Comparison of ENCODE assay signal across 16 cellular contexts in genomic region chr17:8473451-8474192, GRCh38. TPM values are rescaled to one million over a fixed set of nuclear protein-coding genes. Genes with fewer than 3 reads are reported as not detected.
A peak's percentile ranks its signal among the peaks of the same experiment; 100 is the strongest.
DNase-seq lines count a peak whose midpoint lies in the region; ATAC-seq, FAIRE-seq and TF ChIP-seq lines count a peak whose summit lies in the region.
"Had no signal": no experiment of that assay in that cellular context is flagged by ENCODE, and none has a peak within 500 bp of the region (broad histone marks: within the 10 kb centered on the region; RNA-seq: fewer than 3 reads in every experiment).

No MANE protein-coding gene starts in this region.

- peaks cover 24% of the 10 kb centered on the region for H3K36me3 Mint-ChIP-seq in activated CD8-positive, alpha-beta memory T cell treated with anti-CD3 and anti-CD28 coated beads, Interleukin-2, amount 10 ng/mL, durations not matched to agents 7 days and 5 days
- H3K36me3 Mint-ChIP-seq in astrocyte (ENCODE audit: low read depth, unreplicated experiment) (peaks cover 40% of the 10 kb centered on the region), glutamatergic neuron (ENCODE audit: unreplicated experiment) (peaks cover 23% of the 10 kb centered on the region)

- CTCF ChIA-PET in activated CD8-positive, alpha-beta memory T cell treated with anti-CD3 and anti-CD28 coated beads, Interleukin-2, amount 10 ng/mL, durations not matched to agents 7 days and 5 days (lab: Charles Lee), result no interaction called here

- intact Hi-C loops in tibial artery (cut with DNase I; ENCODE audit: low total_unique reads), result no loop called here

- H2AFZ ChIP-seq in astrocyte (ENCODE audit: low read depth, low read length), result no peak overlapping the region

- H3K27ac ChIP-seq in astrocyte (ENCODE audit: low read depth, low read length) (no peak overlapping the region), tibial artery (peak overlapping the region; percentile 61 to 82)

- no peak for ATAC-seq in activated CD8-positive, alpha-beta memory T cell treated with anti-CD3 and anti-CD28 coated beads, Interleukin-2, amount 10 ng/mL, durations not matched to agents 7 days and 5 days

- no peaks in the 10 kb centered on the region for H3K27me3 ChIP-seq in astrocyte (ENCODE audit: insufficient read depth, low read length)
- no peaks in the 10 kb centered on the region for H3K27me3 ChIP-seq in tibial artery

- H3K4me3 ChIP-seq in astrocyte (ENCODE audit: insufficient read depth, low read depth, low read length) (no peak overlapping the region), tibial artery (no peak overlapping the region)
- H3K4me3 ChIP-seq: HAP-1 had no signal

- peak; percentile 41 for DNase-seq in activated CD8-positive, alpha-beta memory T cell treated with anti-CD3 and anti-CD28 coated beads for 24 hours
- no peak for DNase-seq in activated CD8-positive, alpha-beta memory T cell treated with anti-CD3 and anti-CD28 coated beads, Interleukin-2, amount 10 ng/mL, durations not matched to agents 7 days and 5 days
- DNase-seq in astrocyte (ENCODE audit: low read depth) (no peak), glutamatergic neuron (no peak), tibial artery (no peak), NOMO-1 (lab: John Stamatoyannopoulos, UW; ENCODE audit: unreplicated experiment in 2 of 2) (no peak), AML-193 (lab: John Stamatoyannopoulos, UW) (no peak), putamen (ENCODE audit: low spot score) (no peak)
- DNase-seq: 8988T, C1 segment of cervical spinal cord, MV-4-11, NCI-H146, NCI-H2081 treated with DMSO at 0.1 percent for 48 hours, NCI-H524, SIG-M5 had no signal

- H3K4me1 ChIP-seq in astrocyte (ENCODE audit: insufficient read depth, low read length) (peaks cover 9% of the 10 kb centered on the region), tibial artery (peaks cover 0 to 53% (median 28%) of the 10 kb centered on the region in 4 donors)
- H3K4me1 ChIP-seq: HAP-1 had no signal

- no peak overlapping the region for H3K4me3 Mint-ChIP-seq in activated CD8-positive, alpha-beta memory T cell treated with anti-CD3 and anti-CD28 coated beads, Interleukin-2, amount 10 ng/mL, durations not matched to agents 7 days and 5 days
- H3K4me3 Mint-ChIP-seq in astrocyte (ENCODE audit: unreplicated experiment) (no peak overlapping the region), glutamatergic neuron (ENCODE audit: unreplicated experiment) (no peak overlapping the region)

- H3K36me3 ChIP-seq in astrocyte (ENCODE audit: insufficient read depth, low read length) (peaks cover 52% of the 10 kb centered on the region), tibial artery (peaks cover 53 to 74% (median 65%) of the 10 kb centered on the region in 3 donors)

- no peaks in the 10 kb centered on the region for H3K9me3 Mint-ChIP-seq in activated CD8-positive, alpha-beta memory T cell treated with anti-CD3 and anti-CD28 coated beads, Interleukin-2, amount 10 ng/mL, durations not matched to agents 7 days and 5 days (ENCODE audit: low read depth)
- H3K9me3 Mint-ChIP-seq in astrocyte (ENCODE audit: unreplicated experiment), result no peaks in the 10 kb centered on the region
- peaks cover 17% of the 10 kb centered on the region for H3K9me3 Mint-ChIP-seq in glutamatergic neuron (ENCODE audit: unreplicated experiment)

- H4K20me1 ChIP-seq in astrocyte (ENCODE audit: insufficient read depth, low read length), result peaks cover 95% of the 10 kb centered on the region

- no peaks in the 10 kb centered on the region for H3K9me3 ChIP-seq in astrocyte (ENCODE audit: insufficient read depth, low read depth, low read length)
- H3K9me3 ChIP-seq in tibial artery, result no peaks in the 10 kb centered on the region
- H3K9me3 ChIP-seq: HAP-1 had no signal

- no peak overlapping the region for H3K9ac ChIP-seq in astrocyte (ENCODE audit: low read length)

- H3K4me2 ChIP-seq in astrocyte (ENCODE audit: low read length), result no peak overlapping the region

- H3K79me2 ChIP-seq in astrocyte (ENCODE audit: insufficient read depth, low read length), result peaks cover 16% of the 10 kb centered on the region

- no peaks in the 10 kb centered on the region for H3K4me1 Mint-ChIP-seq in activated CD8-positive, alpha-beta memory T cell treated with anti-CD3 and anti-CD28 coated beads, Interleukin-2, amount 10 ng/mL, durations not matched to agents 7 days and 5 days
- H3K4me1 Mint-ChIP-seq in astrocyte (ENCODE audit: low read depth, unreplicated experiment), result peaks cover 8% of the 10 kb centered on the region
- H3K4me1 Mint-ChIP-seq in glutamatergic neuron (ENCODE audit: low read depth, unreplicated experiment), result peaks cover 4% of the 10 kb centered on the region

- no peaks in the 10 kb centered on the region for H3K27me3 Mint-ChIP-seq in activated CD8-positive, alpha-beta memory T cell treated with anti-CD3 and anti-CD28 coated beads, Interleukin-2, amount 10 ng/mL, durations not matched to agents 7 days and 5 days
- no peaks in the 10 kb centered on the region for H3K27me3 Mint-ChIP-seq in astrocyte (ENCODE audit: low read depth, unreplicated experiment)
- peaks cover 7% of the 10 kb centered on the region for H3K27me3 Mint-ChIP-seq in glutamatergic neuron (ENCODE audit: unreplicated experiment)

- TF ChIP-seq CTCF in astrocyte (IDR thresholded peaks at IDR 0.05; ENCODE audit: insufficient read depth, low read depth, low read length) (no peak), glutamatergic neuron (IDR thresholded peaks at IDR 0.05; ENCODE audit: partially characterized antibody, unreplicated experiment) (no peak), tibial artery (IDR thresholded peaks at IDR 0.05) (no peak)

- H3K27ac Mint-ChIP-seq in activated CD8-positive, alpha-beta memory T cell treated with anti-CD3 and anti-CD28 coated beads, Interleukin-2, amount 10 ng/mL, durations not matched to agents 7 days and 5 days, result no peak overlapping the region
- peak overlapping the region; percentile 62 for H3K27ac Mint-ChIP-seq in astrocyte (ENCODE audit: unreplicated experiment)
- peak overlapping the region; percentile 44 for H3K27ac Mint-ChIP-seq in glutamatergic neuron (ENCODE audit: unreplicated experiment)

- no peak for FAIRE-seq in astrocyte (lab: Jason Lieb, UNC)

RNA-seq across cellular contexts. Expression of gene NDEL1, which starts 37.9 kb away (rescaled TPM):
- total RNA-seq in activated CD8-positive, alpha-beta memory T cell treated with anti-CD3 and anti-CD28 coated beads, Interleukin-2, amount 10 ng/mL, durations not matched to agents 7 days and 5 days, result 10 to 100 TPM; 58.8 to 59.0 TPM
- total RNA-seq in astrocyte, result 102 and 110 TPM in 2 replicates
- total RNA-seq in glutamatergic neuron (ENCODE audit: unreplicated experiment), result 51.7 TPM
